ENCODE assay signal across 24 cellular contexts in the genomic region with DNA sequence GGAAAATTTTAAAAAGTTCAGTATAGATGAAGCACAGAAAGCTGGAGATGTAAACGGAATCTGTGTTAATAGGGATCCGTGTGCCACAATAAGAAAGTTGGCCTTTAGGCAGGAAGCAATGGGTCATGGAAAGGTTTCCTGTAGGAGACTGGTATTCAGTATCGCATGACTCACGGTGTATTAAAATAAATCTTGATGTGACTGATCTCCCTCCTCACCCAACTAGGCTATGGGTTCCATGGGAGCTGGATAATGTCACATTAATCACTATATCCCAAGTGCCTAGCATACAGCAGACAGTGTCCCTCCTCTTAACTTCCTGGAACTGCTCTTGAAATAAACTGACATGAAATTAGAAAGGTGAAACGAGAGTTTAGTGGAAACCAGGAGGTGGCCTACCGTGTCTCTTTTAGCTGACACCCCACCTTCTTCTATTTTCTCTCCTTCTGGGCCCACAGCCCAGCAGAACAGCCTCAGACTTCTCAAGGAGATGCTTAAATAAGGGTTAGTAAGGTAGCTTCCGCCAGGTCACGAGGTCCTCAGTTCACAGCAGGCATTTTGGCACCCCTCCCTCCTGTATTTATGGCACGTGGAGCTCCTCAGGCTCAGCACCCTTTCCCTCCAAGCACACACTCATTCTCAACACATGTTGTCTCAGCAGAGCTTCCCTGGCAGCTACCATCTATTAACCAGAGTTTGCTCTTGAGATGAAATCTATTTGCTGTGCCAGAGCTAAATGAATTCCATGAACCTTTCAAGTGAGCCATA.
DNase-seq lines count a peak whose midpoint lies in the region; ATAC-seq and TF ChIP-seq lines count a peak whose summit lies in the region.
"Had no signal": no experiment of that assay in that cellular context is flagged by ENCODE, and none has a peak within 500 bp of the region (broad histone marks: within the 10 kb centered on the region; RNA-seq: fewer than 3 reads in every experiment).

No MANE protein-coding gene starts in this region.

- TF ChIP-seq CTCF in upper lobe of right lung (IDR thresholded peaks at IDR 0.05), result no peak
- no peak for TF ChIP-seq CTCF in gastroesophageal sphincter (IDR thresholded peaks at IDR 0.05)

- H3K27me3 ChIP-seq in upper lobe of right lung, result no peaks in the 10 kb centered on the region
- H3K27me3 ChIP-seq in gastroesophageal sphincter, result no peaks in the 10 kb centered on the region
- H3K27me3 ChIP-seq: neutrophil, tibial nerve had no signal

- peak; percentile 23 for DNase-seq in NCI-H510A treated with DMSO at 0.1 percent for 48 hours (lab: John Stamatoyannopoulos, UW)
- no peak for DNase-seq in NCI-H510A (lab: John Stamatoyannopoulos, UW)
- peak; percentile 28 for DNase-seq in dermis blood vessel endothelial cell
- DNase-seq in kidney glomerular epithelial cell (lab: John Stamatoyannopoulos, UW), result peak; percentile 10
- no peak for DNase-seq in upper lobe of right lung
- DNase-seq in Kasumi-1 (lab: John Stamatoyannopoulos, UW), result no peak
- DNase-seq in NCI-H1092 (lab: John Stamatoyannopoulos, UW), result no peak
- DNase-seq: activated CD8-positive, alpha-beta memory T cell treated with anti-CD3 and anti-CD28 coated beads for 24 hours; activated T-cell treated with anti-CD3 and anti-CD28 coated beads, Interleukin-2, amount 50 U/mL, for 24 hours; CD8-positive, alpha-beta memory T cell; DND-41; head of caudate nucleus; NCI-H1436 treated with DMSO at 0.1 percent for 48 hours; NCI-H2171; NCI-H69; SIG-M5; spleen; stimulated activated CD4-positive, alpha-beta T cell treated with anti-CD3 and anti-CD28 coated beads, Interleukin-4, amount 100 ng/mL, for 1 hour had no signal

- intact Hi-C loops in upper lobe of right lung (cut with DNase I), result no loop called here

- H3K9me3 ChIP-seq in upper lobe of right lung, result no peaks in the 10 kb centered on the region
- no peaks in the 10 kb centered on the region for H3K9me3 ChIP-seq in gastroesophageal sphincter
- H3K9me3 ChIP-seq: neutrophil, prostate gland, spleen, tibial nerve had no signal

- WGBS in gastroesophageal sphincter (ENCODE audit: low coverage in 1 of 2), 2 donors, result 27 to 45% methylated on average over 6 to 8 of the region's 9 CpGs

- no peak overlapping the region for H3K4me3 ChIP-seq in upper lobe of right lung
- H3K4me3 ChIP-seq in gastroesophageal sphincter, result no peak overlapping the region
- H3K4me3 ChIP-seq: coronary artery, lung, prostate gland, spleen, tibial nerve had no signal

- H3K36me3 ChIP-seq in upper lobe of right lung (no peaks in the 10 kb centered on the region), gastroesophageal sphincter (no peaks in the 10 kb centered on the region)
- H3K36me3 ChIP-seq: neutrophil, prostate gland, spleen, tibial nerve had no signal

- no peaks in the 10 kb centered on the region for H3K4me1 ChIP-seq in upper lobe of right lung
- H3K4me1 ChIP-seq in gastroesophageal sphincter, result peaks cover 0 to 9% (median 0%) of the 10 kb centered on the region in 3 donors
- H3K4me1 ChIP-seq: prostate gland, spleen, tibial nerve had no signal

- H3K27ac ChIP-seq in upper lobe of right lung (no peak overlapping the region), gastroesophageal sphincter (no peak overlapping the region)
- H3K27ac ChIP-seq: coronary artery, neutrophil, prostate gland, spleen, tibial nerve had no signal

- TF ChIP-seq POLR2A in gastroesophageal sphincter (IDR thresholded peaks at IDR 0.05), result no peak

- ATAC-seq in upper lobe of right lung (peak; percentile 31), gastroesophageal sphincter (no peak)

- no peak for TF ChIP-seq EP300 in gastroesophageal sphincter (IDR thresholded peaks at IDR 0.05)

Comparison
In these comparisons a context has a peak if more than half of its experiments do, and no peak if none do; other contexts are left out.
1. DNase-seq: peak in NCI-H510A treated with DMSO at 0.1 percent for 48 hours (single experiment), dermis blood vessel endothelial cell (single experiment) and kidney glomerular epithelial cell (single experiment); none in NCI-H510A (single experiment), upper lobe of right lung (single experiment), Kasumi-1 (0 of 2) and NCI-H1092 (single experiment).